ENCODE assay signal across 22 cellular contexts in the genomic region with DNA sequence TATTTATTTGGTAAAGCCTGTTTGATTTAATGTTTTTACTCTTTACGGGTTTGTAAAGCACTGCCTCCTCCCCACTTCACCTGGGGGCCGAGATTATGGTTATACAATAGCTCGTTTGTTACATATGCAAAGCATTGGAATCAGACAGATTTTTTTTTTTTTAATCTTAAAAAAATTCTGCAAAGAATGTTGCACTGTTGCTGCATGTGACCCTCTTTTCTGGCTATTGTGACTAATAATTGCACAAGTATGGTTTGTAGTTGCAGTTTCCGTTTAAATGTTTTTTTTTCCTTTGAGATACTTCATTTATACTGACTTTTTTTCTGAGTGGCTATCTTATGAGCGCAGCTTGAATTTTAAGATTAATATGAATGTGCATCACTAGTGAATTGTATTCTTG.
DNase-seq lines count a peak whose midpoint lies in the region; ATAC-seq, FAIRE-seq and TF ChIP-seq lines count a peak whose summit lies in the region.
"Had no signal": no experiment of that assay in that cellular context is flagged by ENCODE, and none has a peak within 500 bp of the region (broad histone marks: within the 10 kb centered on the region; RNA-seq: fewer than 3 reads in every experiment).

No MANE protein-coding gene starts in this region.

- CTCF ChIA-PET in activated CD8-positive, alpha-beta memory T cell treated with anti-CD3 and anti-CD28 coated beads, Interleukin-2, amount 10 ng/mL, durations not matched to agents 7 days and 5 days (lab: Charles Lee) = no interaction called here
- CTCF ChIA-PET in GM12878 (lab: Yijun Ruan, JAX) = interaction anchor here (0.5 kb wide), 1 partner anchor 96 kb away, joined by 3 read pairs; no protein-coding TSS in a partner anchor

- no peak overlapping the region for H3K27ac ChIP-seq in GM12878 (ENCODE audit: control insufficient read depth, insufficient read depth)
- H3K27ac ChIP-seq in neutrophil = peak overlapping the region; percentile 84
- H3K27ac ChIP-seq: KMS-11, Peyer's patch had no signal

- in situ Hi-C loops in GM12878 (cut with MboI) = loop anchor here (25.0 kb wide), 2 partner anchors 614 to 864 kb away; a partner anchor contains a TSS

- H3K9ac ChIP-seq in GM12878 (ENCODE audit: control insufficient read depth, insufficient read depth, low read length) = no peak overlapping the region
- H3K9ac ChIP-seq: KMS-11 had no signal

- TF ChIP-seq RAD21 in GM12878 (IDR thresholded peaks at IDR 0.05; ENCODE audit: insufficient read depth, low read depth, low read length) = no peak

- H2AFZ ChIP-seq in GM12878 (ENCODE audit: control insufficient read depth, low read depth, low read length) = no peak overlapping the region

- H3K27me3 ChIP-seq in GM12878 (replicated peaks in 1 of 2; ENCODE audit: control insufficient read depth in 2 of 2, insufficient read depth in 2 of 2, low read length in 1 of 2) (no peaks in the 10 kb centered on the region), neutrophil (no peaks in the 10 kb centered on the region)
- H3K27me3 ChIP-seq: Peyer's patch had no signal

- H3K4me1 Mint-ChIP-seq in activated CD8-positive, alpha-beta memory T cell treated with anti-CD3 and anti-CD28 coated beads, Interleukin-2, amount 10 ng/mL, durations not matched to agents 7 days and 5 days = peaks cover 44% of the 10 kb centered on the region

- no peak for DNase-seq in activated CD8-positive, alpha-beta memory T cell treated with anti-CD3 and anti-CD28 coated beads, Interleukin-2, amount 10 ng/mL, durations not matched to agents 7 days and 5 days
- no peak for DNase-seq in activated CD8-positive, alpha-beta memory T cell treated with anti-CD3 and anti-CD28 coated beads, Interleukin-2, amount 50 U/mL, for 48 hours
- peak; percentile 12 to 37 for DNase-seq in NCI-H526 (lab: John Stamatoyannopoulos, UW)
- DNase-seq in GM12878 (ENCODE audit: low read depth, low spot score) = no peak
- DNase-seq in NK-92 treated with Interleukin-12 subunit alpha and Interleukin-12 subunit beta, amount 100 ng/mL, for 24 hours (lab: John Stamatoyannopoulos, UW) = no peak
- DNase-seq: AML-193; C1 segment of cervical spinal cord; CD8-positive, alpha-beta T cell; DMS53; GDM1; GOT3; IMR-90; NCI-H2029 treated with DMSO at 0.1 percent for 48 hours; NCI-H226; NCI-H510A treated with DMSO at 0.1 percent for 48 hours; NCI-H82; Peyer's patch had no signal

- no peak for FAIRE-seq in GM12878 (lab: Jason Lieb, UNC)
- FAIRE-seq: GM19239 had no signal

- no peaks in the 10 kb centered on the region for H3K27me3 Mint-ChIP-seq in activated CD8-positive, alpha-beta memory T cell treated with anti-CD3 and anti-CD28 coated beads, Interleukin-2, amount 10 ng/mL, durations not matched to agents 7 days and 5 days

- peaks cover 29% of the 10 kb centered on the region for H3K36me3 Mint-ChIP-seq in activated CD8-positive, alpha-beta memory T cell treated with anti-CD3 and anti-CD28 coated beads, Interleukin-2, amount 10 ng/mL, durations not matched to agents 7 days and 5 days

- POLR2A ChIA-PET in GM12878 (lab: Charles Lee) = interaction anchor here (0.8 kb wide), 1 partner anchor 9 kb away, joined by 3 read pairs; no protein-coding TSS in a partner anchor

- no peaks in the 10 kb centered on the region; the same call in none of the 2 replicates for H3K79me2 ChIP-seq in GM12878 (ENCODE audit: control insufficient read depth, insufficient read depth, low read length)

- no TSS peak for BruUV-seq in GM12878 (replicated peaks; lab: Mats Ljungman, UMichigan)

- H3K9me3 ChIP-seq in GM12878 (replicated peaks; ENCODE audit: control insufficient read depth, insufficient read depth, low read length) (no peaks in the 10 kb centered on the region; the same call in 1 of the 3 replicates), neutrophil (no peaks in the 10 kb centered on the region)
- H3K9me3 ChIP-seq: Peyer's patch had no signal

- H4K20me1 ChIP-seq in GM12878 (ENCODE audit: control insufficient read depth, insufficient read depth) = no peaks in the 10 kb centered on the region

- no peak for TF ChIP-seq EP300 in GM12878 (IDR thresholded peaks at IDR 0.05; ENCODE audit: borderline replicate concordance in 1 of 2, control insufficient read depth in 1 of 2, low read depth in 2 of 2, low read length in 2 of 2)

- TF ChIP-seq POLR2A in GM12878 (IDR thresholded peaks at IDR 0.05; ENCODE audit: low read depth, low read length) = no peak

- SMC1A ChIA-PET in GM12878 (lab: Charles Lee; ENCODE audit: uncharacterized antibody, unreplicated experiment) = interaction anchor here (1.6 kb wide), 1 partner anchor 11 kb away, joined by 3 read pairs; no protein-coding TSS in a partner anchor

- H3K4me1 ChIP-seq in GM12878 (ENCODE audit: control insufficient read depth, insufficient read depth, low read length) (peaks cover 15% of the 10 kb centered on the region), neutrophil (ENCODE audit: control insufficient read depth in 1 of 2, insufficient read depth in 1 of 2, low read depth in 1 of 2, low read length in 1 of 2) (peaks cover 58% of the 10 kb centered on the region in 2 experiments)
- H3K4me1 ChIP-seq: Peyer's patch had no signal

- H3K4me2 ChIP-seq in GM12878 (ENCODE audit: control insufficient read depth, insufficient read depth) = no peak overlapping the region
- H3K4me2 ChIP-seq: KMS-11 had no signal

- H3K27ac Mint-ChIP-seq in activated CD8-positive, alpha-beta memory T cell treated with anti-CD3 and anti-CD28 coated beads, Interleukin-2, amount 10 ng/mL, durations not matched to agents 7 days and 5 days = peak overlapping the region; percentile 34
- H3K27ac Mint-ChIP-seq: CD8-positive, alpha-beta T cell had no signal

- WGBS in GM12878 (ENCODE audit: insufficient coverage, insufficient replicate concordance, low lambda C conversion rate, missing lambda C conversion rate) = 64% methylated on average over 5 of the region's 5 CpGs

- no peak for TF ChIP-seq CTCF in GM12878 (IDR thresholded peaks at IDR 0.05 in 2 of 3, conservative IDR thresholded peaks at IDR 0.05 in 1 of 3; ENCODE audit: control insufficient read depth in 2 of 3, extremely low read depth in 1 of 3, insufficient read depth in 1 of 3, low read depth in 3 of 3, low read length in 3 of 3)
- no peak for TF ChIP-seq CTCF in neutrophil (IDR thresholded peaks at IDR 0.05)

- H3K36me3 ChIP-seq in GM12878 (ENCODE audit: control insufficient read depth in 2 of 2, insufficient read depth in 2 of 2, low read length in 1 of 2) = peaks cover 0 to 3% of the 10 kb centered on the region in 2 experiments; a peak in 1 of 4 replicates
- H3K36me3 ChIP-seq in neutrophil = no peaks in the 10 kb centered on the region

- RAD21 ChIA-PET in GM12878 (lab: Charles Lee; ENCODE audit: unreplicated experiment) = no interaction called here

- H3K9me3 Mint-ChIP-seq in activated CD8-positive, alpha-beta memory T cell treated with anti-CD3 and anti-CD28 coated beads, Interleukin-2, amount 10 ng/mL, durations not matched to agents 7 days and 5 days (ENCODE audit: low read depth) = no peaks in the 10 kb centered on the region
- H3K9me3 Mint-ChIP-seq: CD8-positive, alpha-beta T cell had no signal

- no peak overlapping the region for H3K4me3 ChIP-seq in GM12878
- H3K4me3 ChIP-seq in neutrophil (ENCODE audit: low read depth in 1 of 2, low read length in 1 of 2) = no peak overlapping the region
- H3K4me3 ChIP-seq: Peyer's patch had no signal

- H3K4me3 Mint-ChIP-seq in activated CD8-positive, alpha-beta memory T cell treated with anti-CD3 and anti-CD28 coated beads, Interleukin-2, amount 10 ng/mL, durations not matched to agents 7 days and 5 days = no peak overlapping the region
- H3K4me3 Mint-ChIP-seq: CD8-positive, alpha-beta T cell had no signal

- intact Hi-C loops in GM12878 (cut with micrococcal nuclease; ENCODE audit: unreplicated experiment) = no loop called here

- peak; percentile 33 for ATAC-seq in activated CD8-positive, alpha-beta memory T cell treated with anti-CD3 and anti-CD28 coated beads, Interleukin-2, amount 10 ng/mL, durations not matched to agents 7 days and 5 days
- ATAC-seq in GM12878 (no peak), HG03045 (IDR thresholded peaks at IDR 0.05; ENCODE audit: unreplicated experiment) (no peak)
- ATAC-seq: CD8-positive, alpha-beta T cell; HCT116 had no signal

TF ChIP-seq in GM12878, 131 proteins besides CTCF, POLR2A, EP300 and RAD21 (continues in another document):
- TF ChIP-seq SMC3 (IDR thresholded peaks at IDR 0.05; ENCODE audit: borderline replicate concordance, low read length) = no peak
- TF ChIP-seq, protein P1, sequence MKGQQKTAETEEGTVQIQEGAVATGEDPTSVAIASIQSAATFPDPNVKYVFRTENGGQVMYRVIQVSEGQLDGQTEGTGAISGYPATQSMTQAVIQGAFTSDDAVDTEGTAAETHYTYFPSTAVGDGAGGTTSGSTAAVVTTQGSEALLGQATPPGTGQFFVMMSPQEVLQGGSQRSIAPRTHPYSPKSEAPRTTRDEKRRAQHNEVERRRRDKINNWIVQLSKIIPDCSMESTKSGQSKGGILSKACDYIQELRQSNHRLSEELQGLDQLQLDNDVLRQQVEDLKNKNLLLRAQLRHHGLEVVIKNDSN (IDR thresholded peaks at IDR 0.05; ENCODE audit: borderline replicate concordance, extremely low read length, insufficient read depth, low read depth, low read length) = no peak
- no peak for TF ChIP-seq ZNF274 (IDR thresholded peaks at IDR 0.05; ENCODE audit: insufficient read depth, insufficient read length)
- TF ChIP-seq ATF7 (IDR thresholded peaks at IDR 0.05; ENCODE audit: low read depth) = no peak
- TF ChIP-seq, protein P2, sequence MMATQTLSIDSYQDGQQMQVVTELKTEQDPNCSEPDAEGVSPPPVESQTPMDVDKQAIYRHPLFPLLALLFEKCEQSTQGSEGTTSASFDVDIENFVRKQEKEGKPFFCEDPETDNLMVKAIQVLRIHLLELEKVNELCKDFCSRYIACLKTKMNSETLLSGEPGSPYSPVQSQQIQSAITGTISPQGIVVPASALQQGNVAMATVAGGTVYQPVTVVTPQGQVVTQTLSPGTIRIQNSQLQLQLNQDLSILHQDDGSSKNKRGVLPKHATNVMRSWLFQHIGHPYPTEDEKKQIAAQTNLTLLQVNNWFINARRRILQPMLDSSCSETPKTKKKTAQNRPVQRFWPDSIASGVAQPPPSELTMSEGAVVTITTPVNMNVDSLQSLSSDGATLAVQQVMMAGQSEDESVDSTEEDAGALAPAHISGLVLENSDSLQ (IDR thresholded peaks at IDR 0.05) = no peak

Comparison
In these comparisons a context has a peak if more than half of its experiments do, and no peak if none do; other contexts are left out.
1. DNase-seq: peak in NCI-H526 (2 of 2); none in activated CD8-positive, alpha-beta memory T cell treated with anti-CD3 and anti-CD28 coated beads, Interleukin-2, amount 10 ng/mL, durations not matched to agents 7 days and 5 days (single experiment), activated CD8-positive, alpha-beta memory T cell treated with anti-CD3 and anti-CD28 coated beads, Interleukin-2, amount 50 U/mL, for 48 hours (single experiment), GM12878 (single experiment) and NK-92 treated with Interleukin-12 subunit alpha and Interleukin-12 subunit beta, amount 100 ng/mL, for 24 hours (single experiment).